Comparison of ENCODE assay signal across 12 cellular contexts in the genomic region with DNA sequence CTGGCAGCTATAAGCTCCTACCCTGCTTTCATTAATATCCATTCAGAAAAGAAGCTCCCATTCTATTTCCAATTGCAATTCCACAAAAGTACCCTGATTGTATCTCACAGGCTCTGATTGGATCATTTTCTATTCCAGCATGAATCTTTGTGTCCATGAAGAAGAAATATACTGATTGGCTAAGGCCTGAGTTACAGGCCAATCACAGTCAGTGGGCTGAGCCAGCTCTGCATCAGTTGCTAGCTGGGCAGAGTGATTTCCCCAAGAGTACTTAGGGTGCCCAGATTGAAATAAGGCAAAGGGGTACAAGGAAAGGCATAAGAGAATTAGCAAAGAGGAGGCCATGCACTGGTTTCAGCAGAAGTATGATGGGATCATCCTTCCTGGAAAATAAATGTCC. TPM values are rescaled to one million over a fixed set of nuclear protein-coding genes. Genes with fewer than 3 reads are reported as not detected.
DNase-seq lines count a peak whose midpoint lies in the region; ATAC-seq, FAIRE-seq and TF ChIP-seq lines count a peak whose summit lies in the region.
"Had no signal": no experiment of that assay in that cellular context is flagged by ENCODE, and none has a peak within 500 bp of the region (broad histone marks: within the 10 kb centered on the region; RNA-seq: fewer than 3 reads in every experiment).

No MANE protein-coding gene starts in this region.

- CTCF ChIA-PET in A673 (lab: Charles Lee), result no interaction called here
- CTCF ChIA-PET in GM12878 (lab: Yijun Ruan, JAX), result interaction anchor here (0.6 to 1.9 kb wide), 3 partner anchors 17 to 167 kb away, joined by 3 to 7 read pairs (median 5); no protein-coding TSS in a partner anchor

- intact Hi-C loops in A673 (cut with micrococcal nuclease; ENCODE audit: unreplicated experiment), result no loop called here
- intact Hi-C loops in GM12878 (cut with micrococcal nuclease; ENCODE audit: unreplicated experiment), result no loop called here

- H3K4me1 ChIP-seq in A673 (ENCODE audit: insufficient read depth, low read length, poor library complexity, severe bottlenecking) (no peaks in the 10 kb centered on the region), GM12878 (ENCODE audit: control insufficient read depth, insufficient read depth, low read length) (no peaks in the 10 kb centered on the region), suprapubic skin (no peaks in the 10 kb centered on the region)

- no TSS peak for BruUV-seq in A673 (replicated peaks; lab: Mats Ljungman, UMichigan)
- no TSS peak for BruUV-seq in GM12878 (replicated peaks; lab: Mats Ljungman, UMichigan)

- H3K9ac ChIP-seq in GM12878 (ENCODE audit: control insufficient read depth, insufficient read depth, low read length), result no peak overlapping the region

- ATAC-seq in GM19023 (IDR thresholded peaks at IDR 0.05; ENCODE audit: unreplicated experiment) (peak; percentile 79), HG03095 (IDR thresholded peaks at IDR 0.05; ENCODE audit: unreplicated experiment) (peak; percentile 69), GM12878 (peak; percentile 98)
- ATAC-seq: PC-3 had no signal

- no peak overlapping the region for H2AFZ ChIP-seq in GM12878 (ENCODE audit: control insufficient read depth, low read depth, low read length)

- TF ChIP-seq EP300 in GM12878 (IDR thresholded peaks at IDR 0.05; ENCODE audit: borderline replicate concordance in 1 of 2, control insufficient read depth in 1 of 2, low read depth in 2 of 2, low read length in 2 of 2) (no peak), suprapubic skin (IDR thresholded peaks at IDR 0.05) (no peak)

- no peaks in the 10 kb centered on the region for H3K79me2 ChIP-seq in GM12878 (ENCODE audit: control insufficient read depth, insufficient read depth, low read length)

- RAD21 ChIA-PET in GM12878 (lab: Charles Lee; ENCODE audit: unreplicated experiment), result no interaction called here

- no peak overlapping the region for H3K27ac ChIP-seq in A673 (ENCODE audit: low read depth, low read length, poor library complexity, severe bottlenecking)
- H3K27ac ChIP-seq in GM12878 (ENCODE audit: control insufficient read depth, insufficient read depth), result no peak overlapping the region
- no peak overlapping the region for H3K27ac ChIP-seq in suprapubic skin

- DNase-seq in A673 (ENCODE audit: low spot score) (peak; percentile 19), GM12878 (ENCODE audit: low read depth, low spot score) (peak; percentile 12), occipital lobe (lab: John Stamatoyannopoulos, UW) (no peak), suprapubic skin (ENCODE audit: low spot score in 2 of 2) (no peak), NCI-H1105 treated with DMSO at 0.1 percent for 48 hours (lab: John Stamatoyannopoulos, UW) (no peak), osteocyte (ENCODE audit: extremely low spot score, unreplicated experiment) (no peak)
- DNase-seq: activated T-cell treated with anti-CD3 and anti-CD28 coated beads, Interleukin-2, amount 50 U/mL, for 4 hours; CD4-positive, alpha-beta T cell; PC-3 had no signal

- in situ Hi-C loops in GM12878 (cut with MboI), result no loop called here

- H4K20me1 ChIP-seq in GM12878 (ENCODE audit: control insufficient read depth, insufficient read depth), result no peaks in the 10 kb centered on the region

- H3K27me3 ChIP-seq in A673 (replicated peaks; ENCODE audit: insufficient read depth, low read depth, low read length, poor library complexity) (no peaks in the 10 kb centered on the region), GM12878 (replicated peaks in 1 of 2; ENCODE audit: control insufficient read depth in 2 of 2, insufficient read depth in 2 of 2, low read length in 1 of 2) (no peaks in the 10 kb centered on the region), suprapubic skin (peaks cover 2% of the 10 kb centered on the region)

- H3K4me1 Mint-ChIP-seq in osteocyte (ENCODE audit: unreplicated experiment), result peaks cover 13% of the 10 kb centered on the region

- H3K9me3 Mint-ChIP-seq in osteocyte (ENCODE audit: unreplicated experiment), result no peaks in the 10 kb centered on the region
- H3K9me3 Mint-ChIP-seq: activated T-cell treated with anti-CD3 and anti-CD28 coated beads, Interleukin-2, amount 50 U/mL, for 4 hours; CD4-positive, alpha-beta T cell had no signal

- TF ChIP-seq RAD21 in GM12878 (IDR thresholded peaks at IDR 0.05; ENCODE audit: insufficient read depth, low read depth, low read length), result no peak

- no peak for FAIRE-seq in GM12878 (lab: Jason Lieb, UNC)

- TF ChIP-seq POLR2A in GM12878 (IDR thresholded peaks at IDR 0.05; ENCODE audit: low read depth, low read length) (no peak), suprapubic skin (IDR thresholded peaks at IDR 0.05) (no peak)

- H3K4me3 ChIP-seq in A673 (ENCODE audit: low read depth, low read length, poor library complexity, severe bottlenecking), result no peak overlapping the region
- H3K4me3 ChIP-seq in GM12878, result no peak overlapping the region
- no peak overlapping the region for H3K4me3 ChIP-seq in suprapubic skin

- H3K4me3 Mint-ChIP-seq in osteocyte (ENCODE audit: unreplicated experiment), result no peak overlapping the region
- H3K4me3 Mint-ChIP-seq: activated T-cell treated with anti-CD3 and anti-CD28 coated beads, Interleukin-2, amount 50 U/mL, for 4 hours; CD4-positive, alpha-beta T cell had no signal

- POLR2A ChIA-PET in A673 (lab: Charles Lee; ENCODE audit: low non-redundant PET) (no interaction called here), GM12878 (lab: Charles Lee) (interaction anchor here (0.6 kb wide), 1 partner anchor 34 kb away, joined by 3 read pairs; no protein-coding TSS in a partner anchor)

- no peak overlapping the region for H3K4me2 ChIP-seq in GM12878 (ENCODE audit: control insufficient read depth, insufficient read depth)

- SMC1A ChIA-PET in GM12878 (lab: Charles Lee; ENCODE audit: uncharacterized antibody, unreplicated experiment), result interaction anchor here (1.1 to 1.2 kb wide), 2 partner anchors 9 to 27 kb away, joined by 3 read pairs; no protein-coding TSS in a partner anchor

- H3K36me3 ChIP-seq in A673 (ENCODE audit: insufficient read depth, low read length, poor library complexity, severe bottlenecking) (no peaks in the 10 kb centered on the region), GM12878 (ENCODE audit: control insufficient read depth in 2 of 2, insufficient read depth in 2 of 2, low read length in 1 of 2) (no peaks in the 10 kb centered on the region), suprapubic skin (no peaks in the 10 kb centered on the region)

- no peaks in the 10 kb centered on the region for H3K27me3 Mint-ChIP-seq in osteocyte (ENCODE audit: unreplicated experiment)

- no peak overlapping the region for H3K27ac Mint-ChIP-seq in osteocyte (ENCODE audit: unreplicated experiment)
- H3K27ac Mint-ChIP-seq: CD4-positive, alpha-beta T cell had no signal

- H3K9me3 ChIP-seq in A673 (ENCODE audit: low read depth, low read length, poor library complexity, severe bottlenecking), result no peaks in the 10 kb centered on the region
- H3K9me3 ChIP-seq in GM12878 (replicated peaks; ENCODE audit: control insufficient read depth, insufficient read depth, low read length), result no peaks in the 10 kb centered on the region
- H3K9me3 ChIP-seq in suprapubic skin, result no peaks in the 10 kb centered on the region

- no peaks in the 10 kb centered on the region for H3K36me3 Mint-ChIP-seq in osteocyte (ENCODE audit: unreplicated experiment)

- TF ChIP-seq CTCF in A673 (conservative IDR thresholded peaks at IDR 0.05; ENCODE audit: low read depth, low read length) (no peak), GM12878 (IDR thresholded peaks at IDR 0.05 in 2 of 3, conservative IDR thresholded peaks at IDR 0.05 in 1 of 3; ENCODE audit: control insufficient read depth in 2 of 3, extremely low read depth in 1 of 3, insufficient read depth in 1 of 3, low read depth in 3 of 3, low read length in 3 of 3) (no peak), suprapubic skin (IDR thresholded peaks at IDR 0.05) (no peak), osteocyte (IDR thresholded peaks at IDR 0.05) (no peak)

RNA-seq across cellular contexts. Expression of gene ART4, which starts 14.4 kb away (rescaled TPM):
- total RNA-seq in A673 (2021), result not detected in 2 replicates
- total RNA-seq in GM12878 (2013; cell fraction: nucleolus; rRNA removed), result not detected in 2 replicates
- total RNA-seq in GM12878 (2014; rRNA removed), result not detected in 2 replicates
- total RNA-seq in GM12878 (2014; rRNA removed; fragmentation: Illumina TruSeq; extraction: Trizol), result not detected in 2 replicates
- total RNA-seq in GM12878 (2021), result not detected in 2 replicates
- polyA plus RNA-seq in GM12878 (2011; ENCODE audit: low read depth), result not detected
- polyA plus RNA-seq in GM12878 (2011; rRNA removed), result not detected in 2 replicates
- polyA plus RNA-seq in GM12878 (2011; cell fraction: cytosol; rRNA removed), result not detected in 2 replicates
- polyA plus RNA-seq in GM12878 (2011; cell fraction: nucleus; rRNA removed), result not detected in 2 replicates
- not detected in 2 replicates for polyA plus RNA-seq in GM12878 (2012)
- not detected in 2 replicates for polyA plus RNA-seq in GM12878 (2014; fragmentation: Illumina TruSeq; extraction: Trizol)
- polyA plus RNA-seq in GM12878 (2014; fragmentation: Nextera tagmentation; extraction: Ambion mirVana), result under 1 TPM in 1 of 2 experiments, not detected in 1; 0.02 TPM
- not detected in 2 replicates for polyA plus RNA-seq in GM12878 (2014; rRNA removed)
- polyA plus RNA-seq in GM12878 (2016; fragmentation: Nextera tagmentation; extraction: Ambion mirVana), result not detected
- polyA minus RNA-seq in GM12878 (2011; rRNA and poly(A)+ RNA removed), result not detected in 2 replicates
- not detected in 2 replicates for polyA minus RNA-seq in GM12878 (2011; cell fraction: cytosol; rRNA and poly(A)+ RNA removed)
- not detected in 2 replicates for polyA minus RNA-seq in GM12878 (2011; cell fraction: nucleus; rRNA and poly(A)+ RNA removed)
- total RNA-seq in occipital lobe, result not detected
- 1 to 10 TPM in 1 of 4 donors, under 1 TPM in 2, not detected in 1; 0.17 to 1.3 (median 0.42) TPM for total RNA-seq in suprapubic skin
- total RNA-seq in osteocyte, result not detected in 2 replicates
- total RNA-seq: activated T-cell treated with anti-CD3 and anti-CD28 coated beads, Interleukin-2, amount 50 U/mL, for 4 hours; CD4-positive, alpha-beta T cell; fibroblast of lung; PC-3 had no signal
- polyA plus RNA-seq: fibroblast of lung had no signal

RNA-seq across cellular contexts. Expression of gene SMCO3, which starts 14.9 kb away (rescaled TPM):
- total RNA-seq in A673 (2021), result not detected in 2 replicates
- total RNA-seq in GM12878 (2013; cell fraction: nucleolus; rRNA removed), result not detected in 2 replicates
- not detected in 2 replicates for total RNA-seq in GM12878 (2014; rRNA removed)
- total RNA-seq in GM12878 (2014; rRNA removed; fragmentation: Illumina TruSeq; extraction: Trizol), result not detected in 2 replicates
- total RNA-seq in GM12878 (2021), result not detected in 2 replicates
- polyA plus RNA-seq in GM12878 (2011; ENCODE audit: low read depth), result not detected
- not detected in 2 replicates for polyA plus RNA-seq in GM12878 (2011; rRNA removed)
- not detected in 2 replicates for polyA plus RNA-seq in GM12878 (2011; cell fraction: cytosol; rRNA removed)
- not detected in 2 replicates for polyA plus RNA-seq in GM12878 (2011; cell fraction: nucleus; rRNA removed)
- 0.13 TPM in 1 of 2 replicates, not detected in the other for polyA plus RNA-seq in GM12878 (2012)
- polyA plus RNA-seq in GM12878 (2014; fragmentation: Illumina TruSeq; extraction: Trizol), result not detected in 2 replicates
- under 1 TPM; 0.10 to 0.11 TPM for polyA plus RNA-seq in GM12878 (2014; fragmentation: Nextera tagmentation; extraction: Ambion mirVana)
- not detected in 2 replicates for polyA plus RNA-seq in GM12878 (2014; rRNA removed)
- under 1 TPM; 0.05 to 0.35 TPM for polyA plus RNA-seq in GM12878 (2016; fragmentation: Nextera tagmentation; extraction: Ambion mirVana)
- not detected in 2 replicates for polyA minus RNA-seq in GM12878 (2011; rRNA and poly(A)+ RNA removed)
- not detected in 2 replicates for polyA minus RNA-seq in GM12878 (2011; cell fraction: cytosol; rRNA and poly(A)+ RNA removed)
- not detected in 2 replicates for polyA minus RNA-seq in GM12878 (2011; cell fraction: nucleus; rRNA and poly(A)+ RNA removed)
- total RNA-seq in occipital lobe, result not detected
- total RNA-seq in suprapubic skin, result not detected
- not detected in 2 replicates for total RNA-seq in osteocyte
- total RNA-seq: activated T-cell treated with anti-CD3 and anti-CD28 coated beads, Interleukin-2, amount 50 U/mL, for 4 hours; CD4-positive, alpha-beta T cell; PC-3 had no signal

RNA-seq across cellular contexts. Expression of gene C12orf60, which starts 25.4 kb away (rescaled TPM):
- total RNA-seq in A673 (2021) (1.9 and 2.2 TPM in 2 replicates), GM12878 (2014; rRNA removed) (2.0 and 2.7 TPM in 2 replicates), GM12878 (2014; rRNA removed; fragmentation: Illumina TruSeq; extraction: Trizol) (2.9 and 3.1 TPM in 2 replicates), GM12878 (2021) (1.8 TPM in 2 replicates), occipital lobe (3.6 TPM), suprapubic skin (under 1 TPM in 2 of 4 donors, not detected in 2; 0.31 to 0.83 TPM), osteocyte (0.84 and 1.2 TPM in 2 replicates)
- total RNA-seq in GM12878 (2013; cell fraction: nucleolus; rRNA removed), result 1.9 and 2.7 TPM in 2 replicates
- 0.51 TPM for polyA plus RNA-seq in GM12878 (2011; ENCODE audit: low read depth)
- polyA plus RNA-seq in GM12878 (2011; rRNA removed) (2.3 and 4.5 TPM in 2 replicates), GM12878 (2014; fragmentation: Illumina TruSeq; extraction: Trizol) (3.1 and 3.5 TPM in 2 replicates), GM12878 (2014; fragmentation: Nextera tagmentation; extraction: Ambion mirVana) (1 to 10 TPM; 5.7 to 7.2 TPM), GM12878 (2014; rRNA removed) (1.9 and 2.6 TPM in 2 replicates), GM12878 (2016; fragmentation: Nextera tagmentation; extraction: Ambion mirVana) (1 to 10 TPM; 3.7 to 4.6 TPM)
- polyA plus RNA-seq in GM12878 (2011; cell fraction: cytosol; rRNA removed), result 0.97 and 0.99 TPM in 2 replicates
- 0.51 and 0.87 TPM in 2 replicates for polyA plus RNA-seq in GM12878 (2011; cell fraction: nucleus; rRNA removed)
- 0.89 and 1.4 TPM in 2 replicates for polyA plus RNA-seq in GM12878 (2012)
- 0.31 and 0.51 TPM in 2 replicates for polyA minus RNA-seq in GM12878 (2011; rRNA and poly(A)+ RNA removed)
- polyA minus RNA-seq in GM12878 (2011; cell fraction: cytosol; rRNA and poly(A)+ RNA removed), result not detected in 2 replicates
- 0.36 and 0.57 TPM in 2 replicates for polyA minus RNA-seq in GM12878 (2011; cell fraction: nucleus; rRNA and poly(A)+ RNA removed)

RNA-seq across cellular contexts. Expression of gene WBP11, which starts 25.6 kb away (rescaled TPM):
- total RNA-seq in A673 (2021), result 144 and 150 TPM in 2 replicates
- 42.4 and 49.4 TPM in 2 replicates for total RNA-seq in GM12878 (2013; cell fraction: nucleolus; rRNA removed)
- total RNA-seq in GM12878 (2014; rRNA removed), result 10.0 and 11.5 TPM in 2 replicates
- total RNA-seq in GM12878 (2014; rRNA removed; fragmentation: Illumina TruSeq; extraction: Trizol), result 34.3 and 39.4 TPM in 2 replicates
- total RNA-seq in GM12878 (2021), result 76.5 and 77.6 TPM in 2 replicates
- polyA plus RNA-seq in GM12878 (2011; ENCODE audit: low read depth), result 24.9 TPM
- polyA plus RNA-seq in GM12878 (2011; rRNA removed), result 10.6 and 15.9 TPM in 2 replicates
- polyA plus RNA-seq in GM12878 (2011; cell fraction: cytosol; rRNA removed), result 8.4 and 13.0 TPM in 2 replicates
- 18.8 and 19.3 TPM in 2 replicates for polyA plus RNA-seq in GM12878 (2011; cell fraction: nucleus; rRNA removed)
- 39.9 and 56.2 TPM in 2 replicates for polyA plus RNA-seq in GM12878 (2012)
- 60.3 and 80.9 TPM in 2 replicates for polyA plus RNA-seq in GM12878 (2014; fragmentation: Illumina TruSeq; extraction: Trizol)
- polyA plus RNA-seq in GM12878 (2014; fragmentation: Nextera tagmentation; extraction: Ambion mirVana), result 10 to 100 TPM; 17.5 to 18.9 TPM
- polyA plus RNA-seq in GM12878 (2014; rRNA removed), result 13.4 and 18.0 TPM in 2 replicates
- 100 to 1,000 TPM; 102 to 107 TPM for polyA plus RNA-seq in GM12878 (2016; fragmentation: Nextera tagmentation; extraction: Ambion mirVana)
- 11.1 and 16.1 TPM in 2 replicates for polyA minus RNA-seq in GM12878 (2011; rRNA and poly(A)+ RNA removed)
- 11.9 and 16.8 TPM in 2 replicates for polyA minus RNA-seq in GM12878 (2011; cell fraction: cytosol; rRNA and poly(A)+ RNA removed)
- polyA minus RNA-seq in GM12878 (2011; cell fraction: nucleus; rRNA and poly(A)+ RNA removed), result 25.1 and 40.5 TPM in 2 replicates
- total RNA-seq in occipital lobe, result 16.1 TPM
- 10 to 100 TPM; 16.7 to 24.4 (median 19.7) TPM for total RNA-seq in suprapubic skin
- total RNA-seq in osteocyte, result 62.4 and 64.3 TPM in 2 replicates

RNA-seq across cellular contexts. Expression of gene MGP, which starts 56.8 kb away (rescaled TPM):
- total RNA-seq in A673 (2021) (not detected in 2 replicates), GM12878 (2014; rRNA removed) (not detected in 2 replicates), GM12878 (2014; rRNA removed; fragmentation: Illumina TruSeq; extraction: Trizol) (not detected in 2 replicates), GM12878 (2021) (0.58 and 1.2 TPM in 2 replicates), occipital lobe (3.9 TPM), suprapubic skin (100 to 1,000 TPM in 1 of 4 donors, 10 to 100 TPM in 3; 43.5 to 135 (median 58.3) TPM), osteocyte (74.1 and 92.6 TPM in 2 replicates)
- not detected in 2 replicates for total RNA-seq in GM12878 (2013; cell fraction: nucleolus; rRNA removed)
- not detected for polyA plus RNA-seq in GM12878 (2011; ENCODE audit: low read depth)
- polyA plus RNA-seq in GM12878 (2011; rRNA removed) (not detected in 2 replicates), GM12878 (2014; fragmentation: Illumina TruSeq; extraction: Trizol) (not detected in 2 replicates), GM12878 (2014; fragmentation: Nextera tagmentation; extraction: Ambion mirVana) (not detected), GM12878 (2014; rRNA removed) (not detected in 2 replicates), GM12878 (2016; fragmentation: Nextera tagmentation; extraction: Ambion mirVana) (under 1 TPM in 1 of 2 experiments, not detected in 1; 0.21 TPM)
- not detected in 2 replicates for polyA plus RNA-seq in GM12878 (2011; cell fraction: cytosol; rRNA removed)
- polyA plus RNA-seq in GM12878 (2011; cell fraction: nucleus; rRNA removed), result 0.07 TPM in 1 of 2 replicates, not detected in the other
- polyA plus RNA-seq in GM12878 (2012), result not detected in 2 replicates
- not detected in 2 replicates for polyA minus RNA-seq in GM12878 (2011; rRNA and poly(A)+ RNA removed)
- not detected in 2 replicates for polyA minus RNA-seq in GM12878 (2011; cell fraction: cytosol; rRNA and poly(A)+ RNA removed)
- not detected in 2 replicates for polyA minus RNA-seq in GM12878 (2011; cell fraction: nucleus; rRNA and poly(A)+ RNA removed)

Comparison
In these comparisons a context has a peak if more than half of its experiments do, and no peak if none do; other contexts are left out.
1. DNase-seq: peak in A673 (single experiment) and GM12878 (single experiment); none in occipital lobe (single experiment), suprapubic skin (0 of 2), NCI-H1105 treated with DMSO at 0.1 percent for 48 hours (single experiment) and osteocyte (single experiment).
2. Peak in every context shown above with its lines, with median percentiles within 50 percentile points of each other: ATAC-seq.